ENCODE assay signal across 9 cellular contexts in genomic region chr16:85899444-85899843, GRCh38. TPM values are rescaled to one million over a fixed set of nuclear protein-coding genes. Genes with fewer than 3 reads are reported as not detected.
DNase-seq lines count a peak whose midpoint lies in the region; ATAC-seq and TF ChIP-seq lines count a peak whose summit lies in the region.
"Had no signal": no experiment of that assay in that cellular context is flagged by ENCODE, and none has a peak within 500 bp of the region (broad histone marks: within the 10 kb centered on the region; RNA-seq: fewer than 3 reads in every experiment).

No MANE protein-coding gene starts in this region.

- peaks cover 73% of the 10 kb centered on the region for H3K27me3 ChIP-seq in NT2/D1 (ENCODE audit: insufficient read depth, insufficient read length)
- peaks cover 0 to 26% (median 0%) of the 10 kb centered on the region in 4 donors for H3K27me3 ChIP-seq in esophagus muscularis mucosa

- TF ChIP-seq POLR2A in esophagus muscularis mucosa (IDR thresholded peaks at IDR 0.05; ENCODE audit: low read depth), result no peak

- TF ChIP-seq EP300 in esophagus muscularis mucosa (IDR thresholded peaks at IDR 0.05), result no peak

- TF ChIP-seq CTCF in esophagus muscularis mucosa (IDR thresholded peaks at IDR 0.05), result no peak
- TF ChIP-seq CTCF in progenitor cell of endocrine pancreas (IDR thresholded peaks at IDR 0.05; ENCODE audit: unreplicated experiment), result no peak

- H3K27ac Mint-ChIP-seq in progenitor cell of endocrine pancreas, result no peak overlapping the region

- no peak for DNase-seq in NT2/D1 (ENCODE audit: low read depth, low spot score)
- DNase-seq in esophagus muscularis mucosa (ENCODE audit: extremely low spot score), result no peak
- DNase-seq in progenitor cell of endocrine pancreas (ENCODE audit: low spot score, unreplicated experiment), result no peak
- DNase-seq in NCI-H2196 (lab: John Stamatoyannopoulos, UW; ENCODE audit: unreplicated experiment), result no peak
- no peak for DNase-seq in stimulated activated naive CD4-positive, alpha-beta T cell treated with Interleukin-2 at 50 U/mL for 16 hours (lab: John Stamatoyannopoulos, UW)
- DNase-seq in GM03348 (ENCODE audit: low spot score), result no peak
- DNase-seq: NCI-H187 had no signal

- H3K4me1 ChIP-seq in ES-I3 (ENCODE audit: insufficient read depth, low read length) (no peaks in the 10 kb centered on the region), NT2/D1 (ENCODE audit: insufficient read depth, insufficient read length) (peaks cover 5% of the 10 kb centered on the region), esophagus muscularis mucosa (peaks cover 11 to 25% (median 16%) of the 10 kb centered on the region in 4 donors)

- no peaks in the 10 kb centered on the region for H3K9me3 Mint-ChIP-seq in progenitor cell of endocrine pancreas (ENCODE audit: low read depth)

- peaks cover 13% of the 10 kb centered on the region for H3K4me1 Mint-ChIP-seq in progenitor cell of endocrine pancreas (ENCODE audit: low read depth)

- H3K4me3 ChIP-seq in NT2/D1 (ENCODE audit: insufficient read length, low read depth) (peak overlapping the region; percentile 64), esophagus muscularis mucosa (peak overlapping the region; percentile 61 to 85 (median 70))

- peak overlapping the region; percentile 67 for H3K4me3 Mint-ChIP-seq in progenitor cell of endocrine pancreas (ENCODE audit: low read depth)

- 42% methylated on average over 7 of the region's 7 CpGs for whole genome bisulfite sequencing in esophagus muscularis mucosa

- peaks cover 83% of the 10 kb centered on the region for H3K27me3 Mint-ChIP-seq in progenitor cell of endocrine pancreas

- H3K36me3 ChIP-seq in ES-I3 (ENCODE audit: insufficient read depth, low read length) (no peaks in the 10 kb centered on the region), NT2/D1 (ENCODE audit: insufficient read depth, insufficient read length, low read length) (no peaks in the 10 kb centered on the region), esophagus muscularis mucosa (no peaks in the 10 kb centered on the region)

- H3K9ac ChIP-seq in ES-I3 (ENCODE audit: low read depth, low read length) (peak overlapping the region; percentile 74), NT2/D1 (ENCODE audit: insufficient read length, low read depth) (no peak overlapping the region)

- H3K27ac ChIP-seq in esophagus muscularis mucosa (replicated peaks in 1 of 4), result peak overlapping the region; percentile 59 to 77 (median 68)

- no peaks in the 10 kb centered on the region for H3K36me3 Mint-ChIP-seq in progenitor cell of endocrine pancreas (ENCODE audit: insufficient read depth)

- no peaks in the 10 kb centered on the region for H3K9me3 ChIP-seq in ES-I3 (ENCODE audit: control insufficient read depth, insufficient read depth, low read length)
- H3K9me3 ChIP-seq in NT2/D1 (ENCODE audit: insufficient read depth, low read length), result no peaks in the 10 kb centered on the region
- H3K9me3 ChIP-seq in esophagus muscularis mucosa, result no peaks in the 10 kb centered on the region

- intact Hi-C loops in esophagus muscularis mucosa (cut with DNase I), result no loop called here

- ATAC-seq in GM19467 (IDR thresholded peaks at IDR 0.05; ENCODE audit: unreplicated experiment), result no peak

RNA-seq across cellular contexts. Expression of gene IRF8, which starts 0.5 kb away (rescaled TPM):
- total RNA-seq in esophagus muscularis mucosa (10 to 100 TPM in 2 of 4 donors, 1 to 10 TPM in 2; 5.1 to 12.9 (median 10.4) TPM), progenitor cell of endocrine pancreas (2.0 TPM in 2 replicates)
